In the genomic region with DNA sequence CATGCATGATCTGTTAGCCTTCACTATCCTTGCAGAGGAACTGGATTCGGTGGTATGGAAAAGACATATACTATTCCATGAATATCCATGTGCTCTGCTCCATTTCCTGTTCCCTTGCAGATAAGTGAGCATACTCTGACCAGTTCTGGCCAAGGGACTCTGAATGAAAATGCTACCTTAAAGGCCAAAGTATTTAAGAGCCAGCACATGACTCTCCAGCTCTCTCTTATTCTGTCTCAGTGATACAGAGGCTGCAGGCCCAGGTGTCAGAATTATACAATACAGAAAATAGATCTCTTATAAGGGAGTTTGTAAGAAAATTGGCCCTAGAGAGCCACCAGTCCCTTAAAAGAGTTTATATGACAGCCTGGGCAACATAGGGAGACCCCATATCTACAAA, we compare ENCODE assay signal across 31 cellular contexts.
"Had no signal": no experiment of that assay in that cellular context is flagged by ENCODE, and none has a peak within 500 bp of the region (broad histone marks: within the 10 kb centered on the region; RNA-seq: fewer than 3 reads in every experiment).

No MANE protein-coding gene starts in this region.

- H3K4me1 Mint-ChIP-seq: activated B cell treated with CpG ODN at 0.5 μM for 24 hours; activated CD4-positive, alpha-beta T cell treated with anti-CD3 and anti-CD28 coated beads, Interleukin-2, amount 10 ng/mL, durations not matched to agents 24 days and 14 days; activated naive CD8-positive, alpha-beta T cell treated with anti-CD3 and anti-CD28 coated beads, Interleukin-2, amount 50 U/mL, for 24 hours had no signal

- ATAC-seq: activated CD4-positive, alpha-beta T cell treated with anti-CD3 and anti-CD28 coated beads for 36 hours; activated naive CD8-positive, alpha-beta T cell treated with anti-CD3 and anti-CD28 coated beads, Interleukin-2, amount 50 U/mL, for 24 hours; activated T-cell treated with anti-CD3 and anti-CD28 coated beads, Interleukin-2, amount 50 U/mL, for 72 hours; body of pancreas; gastroesophageal sphincter; T-helper 17 cell had no signal

- H3K27ac Mint-ChIP-seq: activated B cell treated with CpG ODN at 0.5 μM for 24 hours; activated CD4-positive, alpha-beta memory T cell treated with anti-CD3 and anti-CD28 coated beads for 36 hours; activated CD4-positive, alpha-beta T cell treated with anti-CD3 and anti-CD28 coated beads for 36 hours; activated CD4-positive, alpha-beta T cell treated with anti-CD3 and anti-CD28 coated beads, Interleukin-2, amount 10 ng/mL, durations not matched to agents 24 days and 14 days; activated naive CD4-positive, alpha-beta T cell treated with anti-CD3 and anti-CD28 coated beads, Interleukin-2, amount 10 ng/mL, durations not matched to agents 7 days and 5 days; activated naive CD8-positive, alpha-beta T cell treated with anti-CD3 and anti-CD28 coated beads for 36 hours; activated naive CD8-positive, alpha-beta T cell treated with anti-CD3 and anti-CD28 coated beads, Interleukin-2, amount 50 U/mL, for 24 hours; activated T-cell treated with anti-CD3 and anti-CD28 coated beads, Interleukin-2, amount 50 U/mL, for 24 hours; activated T-cell treated with anti-CD3 and anti-CD28 coated beads, Interleukin-2, amount 50 U/mL, for 72 hours; T-helper 17 cell; T-helper 2 cell treated with Interferon-gamma antibody and Interleukin-4, amounts not matched to agents 5 μg/mL and 100 μg/mL, for 36 hours had no signal

- H3K9me3 ChIP-seq: adrenal gland, body of pancreas, colonic mucosa, esophagus squamous epithelium, gastroesophageal sphincter had no signal

- H3K9me3 Mint-ChIP-seq: activated CD4-positive, alpha-beta memory T cell treated with anti-CD3 and anti-CD28 coated beads for 36 hours; activated naive CD4-positive, alpha-beta T cell treated with anti-CD3 and anti-CD28 coated beads, Interleukin-2, amount 10 ng/mL, durations not matched to agents 7 days and 5 days; activated T-cell treated with anti-CD3 and anti-CD28 coated beads, Interleukin-2, amount 50 U/mL, for 24 hours; activated T-cell treated with anti-CD3 and anti-CD28 coated beads, Interleukin-2, amount 50 U/mL, for 72 hours; T-helper 2 cell treated with Interferon-gamma antibody and Interleukin-4, amounts not matched to agents 5 μg/mL and 100 μg/mL, for 36 hours had no signal

- H3K4me3 Mint-ChIP-seq: activated B cell treated with CpG ODN at 0.5 μM for 24 hours; activated CD4-positive, alpha-beta memory T cell treated with anti-CD3 and anti-CD28 coated beads for 36 hours; activated CD4-positive, alpha-beta T cell treated with anti-CD3 and anti-CD28 coated beads for 36 hours; activated CD4-positive, alpha-beta T cell treated with anti-CD3 and anti-CD28 coated beads, Interleukin-2, amount 10 ng/mL, durations not matched to agents 24 days and 14 days; activated naive CD4-positive, alpha-beta T cell treated with anti-CD3 and anti-CD28 coated beads, Interleukin-2, amount 10 ng/mL, durations not matched to agents 7 days and 5 days; activated naive CD8-positive, alpha-beta T cell treated with anti-CD3 and anti-CD28 coated beads for 36 hours; activated naive CD8-positive, alpha-beta T cell treated with anti-CD3 and anti-CD28 coated beads, Interleukin-2, amount 50 U/mL, for 24 hours; activated T-cell treated with anti-CD3 and anti-CD28 coated beads, Interleukin-2, amount 50 U/mL, for 24 hours; activated T-cell treated with anti-CD3 and anti-CD28 coated beads, Interleukin-2, amount 50 U/mL, for 72 hours; T-helper 17 cell; T-helper 2 cell treated with Interferon-gamma antibody and Interleukin-4, amounts not matched to agents 5 μg/mL and 100 μg/mL, for 36 hours had no signal

- H3K27me3 ChIP-seq: adrenal gland, body of pancreas, colonic mucosa, esophagus squamous epithelium, gastroesophageal sphincter had no signal

- H3K36me3 ChIP-seq: adrenal gland, colonic mucosa, esophagus squamous epithelium, gastroesophageal sphincter, WERI-Rb-1 had no signal

- H3K27me3 Mint-ChIP-seq: activated B cell treated with CpG ODN at 0.5 μM for 24 hours; activated CD4-positive, alpha-beta memory T cell treated with anti-CD3 and anti-CD28 coated beads for 36 hours; activated CD4-positive, alpha-beta T cell treated with anti-CD3 and anti-CD28 coated beads for 36 hours; activated CD4-positive, alpha-beta T cell treated with anti-CD3 and anti-CD28 coated beads, Interleukin-2, amount 10 ng/mL, durations not matched to agents 24 days and 14 days; activated naive CD4-positive, alpha-beta T cell treated with anti-CD3 and anti-CD28 coated beads, Interleukin-2, amount 10 ng/mL, durations not matched to agents 7 days and 5 days; activated naive CD8-positive, alpha-beta T cell treated with anti-CD3 and anti-CD28 coated beads for 36 hours; activated naive CD8-positive, alpha-beta T cell treated with anti-CD3 and anti-CD28 coated beads, Interleukin-2, amount 50 U/mL, for 24 hours; activated T-cell treated with anti-CD3 and anti-CD28 coated beads, Interleukin-2, amount 50 U/mL, for 24 hours; T-helper 17 cell had no signal

- H3K27ac ChIP-seq: adrenal gland, body of pancreas, colonic mucosa, epithelial cell of prostate, esophagus squamous epithelium, gastroesophageal sphincter, WERI-Rb-1 had no signal

- H3K4me3 ChIP-seq: adrenal gland, body of pancreas, colonic mucosa, esophagus squamous epithelium, gastroesophageal sphincter had no signal

- H3K4me1 ChIP-seq: adrenal gland, body of pancreas, colonic mucosa, esophagus squamous epithelium, gastroesophageal sphincter had no signal

- DNase-seq: activated B cell treated with CpG ODN at 0.5 μM for 24 hours; activated CD4-positive, alpha-beta memory T cell treated with anti-CD3 and anti-CD28 coated beads for 36 hours; activated CD4-positive, alpha-beta T cell treated with anti-CD3 and anti-CD28 coated beads for 36 hours; activated CD4-positive, alpha-beta T cell treated with anti-CD3 and anti-CD28 coated beads, Interleukin-2, amount 10 ng/mL, durations not matched to agents 24 days and 14 days; activated CD4-positive, CD25-positive, alpha-beta regulatory T cell treated with anti-CD3 and anti-CD28 coated beads, Interleukin-2, amount 50 U/mL, for 72 hours; activated CD8-positive, alpha-beta memory T cell treated with anti-CD3 and anti-CD28 coated beads, Interleukin-2, amount 50 U/mL, for 48 hours; activated gamma-delta T cell; activated naive CD4-positive, alpha-beta T cell; activated naive CD4-positive, alpha-beta T cell treated with anti-CD3 and anti-CD28 coated beads, Interleukin-2, amount 10 ng/mL, durations not matched to agents 7 days and 5 days; activated naive CD8-positive, alpha-beta T cell treated with anti-CD3 and anti-CD28 coated beads for 36 hours; activated naive CD8-positive, alpha-beta T cell treated with anti-CD3 and anti-CD28 coated beads, Interleukin-2, amount 50 U/mL, for 24 hours; activated T-cell treated with anti-CD3 and anti-CD28 coated beads for 4 hours; activated T-cell treated with anti-CD3 and anti-CD28 coated beads, Interleukin-2, amount 50 U/mL, for 24 hours; activated T-cell treated with anti-CD3 and anti-CD28 coated beads, Interleukin-2, amount 50 U/mL, for 72 hours; adrenal gland; amygdala; aorta; body of pancreas; central memory CD4-positive, alpha-beta T cell; cerebellar nuclear complex; colonic mucosa; effector CD8-positive, alpha-beta T cell; esophagus squamous epithelium; foreskin melanocyte; T-helper 1 cell; T-helper 17 cell; T1000; WERI-Rb-1 had no signal
